1 cellular context compared by ENCODE assay signal in genomic region chr20:1935696-1936366, GRCh38.
TF ChIP-seq lines count a peak whose summit lies in the region.

No MANE protein-coding gene starts in this region.

TF ChIP-seq in H1, 55 proteins besides CTCF, POLR2A, EP300 and RAD21:
- TF ChIP-seq USF2 (IDR thresholded peaks at IDR 0.05; ENCODE audit: low read length) (no peak), TAF1 (IDR thresholded peaks at IDR 0.05; ENCODE audit: low read depth, low read length) (no peak), RNF2 (IDR thresholded peaks at IDR 0.05; ENCODE audit: borderline replicate concordance, low read depth, low read length, missing control alignments, poor library complexity, severe bottlenecking) (no peak)
